1 cellular context compared by ENCODE assay signal in the genomic region with DNA sequence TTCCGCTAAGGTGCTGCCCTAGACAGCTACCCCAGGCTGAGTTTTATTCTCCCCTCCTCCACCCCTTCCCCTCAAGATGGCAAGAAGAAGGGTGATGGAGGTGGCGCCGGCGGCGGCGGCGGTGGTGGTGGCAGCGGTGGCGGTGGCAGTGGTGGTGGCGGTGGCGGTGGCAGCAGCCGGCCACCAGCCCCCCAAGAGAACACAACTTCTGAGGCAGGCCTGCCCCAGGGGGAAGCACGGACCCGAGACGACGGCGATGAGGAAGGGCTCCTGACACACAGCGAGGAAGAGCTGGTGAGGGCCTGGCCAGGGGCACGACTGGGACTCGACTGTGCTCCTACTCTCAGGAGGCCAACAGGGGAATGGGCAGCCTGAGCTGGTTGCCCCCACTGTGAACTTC.
TF ChIP-seq lines count a peak whose summit lies in the region.

No MANE protein-coding gene starts in this region.

TF ChIP-seq in K562, 482 proteins besides CTCF, POLR2A, EP300 and RAD21:
- TF ChIP-seq POLR2G (IDR thresholded peaks at IDR 0.05; ENCODE audit: low read depth, low read length): peak; percentile 44
- TF ChIP-seq ILF3 (IDR thresholded peaks at IDR 0.05; ENCODE audit: borderline replicate concordance): no peak
